9 cellular contexts compared by ENCODE assay signal in the genomic region with DNA sequence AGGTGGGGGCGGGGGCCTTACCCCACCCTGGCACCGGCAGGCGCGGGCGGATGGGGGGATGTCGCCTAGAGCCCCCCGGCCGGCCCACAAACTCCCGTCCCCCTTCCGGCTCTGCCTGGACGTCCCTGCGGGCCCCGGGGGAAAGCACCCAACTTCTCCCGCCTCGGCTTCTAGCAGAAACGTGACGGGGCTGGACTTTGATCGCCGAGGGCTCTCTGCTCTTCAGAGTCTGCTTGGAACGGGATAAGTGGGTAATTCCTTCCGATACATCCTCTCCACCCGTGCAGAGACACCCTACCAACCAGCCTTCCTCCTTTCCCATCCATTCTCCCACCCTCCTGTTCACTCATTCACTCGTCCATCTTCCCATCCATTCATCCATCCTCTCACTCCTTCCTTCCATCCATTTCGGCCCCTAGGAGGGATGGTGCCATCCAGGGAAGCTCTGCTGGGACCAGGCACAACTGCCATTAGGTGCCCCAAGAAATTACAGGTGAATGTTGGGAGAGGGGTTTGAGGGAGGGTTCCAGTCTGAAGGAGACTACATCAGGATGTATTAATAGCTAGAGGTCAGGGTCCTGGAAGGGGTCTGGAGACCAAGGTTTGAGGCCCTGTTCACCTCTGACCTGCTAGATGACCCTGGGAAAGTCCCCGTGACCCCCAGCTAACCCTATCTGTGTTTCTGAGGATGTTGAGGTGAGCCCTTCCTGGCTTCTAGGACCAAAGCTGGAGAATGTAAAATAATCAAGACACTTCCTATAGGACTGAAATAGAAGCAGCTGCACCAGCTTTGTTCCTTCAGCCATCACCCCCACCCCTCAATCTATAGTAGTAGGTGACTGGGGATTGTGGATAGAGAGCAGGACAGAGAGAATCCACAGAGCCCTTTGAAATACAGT. TPM values are rescaled to one million over a fixed set of nuclear protein-coding genes. Genes with fewer than 3 reads are reported as not detected.
DNase-seq lines count a peak whose midpoint lies in the region; TF ChIP-seq lines count a peak whose summit lies in the region.
"Had no signal": no experiment of that assay in that cellular context is flagged by ENCODE, and none has a peak within 500 bp of the region (broad histone marks: within the 10 kb centered on the region; RNA-seq: fewer than 3 reads in every experiment).

No MANE protein-coding gene starts in this region.

- peaks cover 11% of the 10 kb centered on the region for H3K4me1 ChIP-seq in CD8-positive, alpha-beta memory T cell (ENCODE audit: insufficient read depth, low read length)
- H3K4me1 ChIP-seq in ovary (ENCODE audit: insufficient read depth), result no peaks in the 10 kb centered on the region

- H3K27me3 Mint-ChIP-seq in CD8-positive, alpha-beta memory T cell, result peaks cover 38 to 43% of the 10 kb centered on the region in 2 donors
- peaks cover 20% of the 10 kb centered on the region for H3K27me3 Mint-ChIP-seq in endothelial cell (ENCODE audit: unreplicated experiment)

- 3 to 7% (median 5%) methylated on average over 25 of the region's 25 CpGs for WGBS in ovary, 3 donors

- no peak for TF ChIP-seq POLR2A in ovary (IDR thresholded peaks at IDR 0.05)

- intact Hi-C loops in ovary (cut with DNase I), result no loop called here

- H3K4me3 ChIP-seq in CD8-positive, alpha-beta memory T cell (ENCODE audit: low read length), result no peak overlapping the region
- H3K4me3 ChIP-seq in ovary, result peak overlapping the region; percentile 46

- TF ChIP-seq EP300 in ovary (IDR thresholded peaks at IDR 0.05), result no peak

- H3K4me1 Mint-ChIP-seq in CD8-positive, alpha-beta memory T cell, result peaks cover 9 to 15% (median 14%) of the 10 kb centered on the region in 3 donors
- peaks cover 12% of the 10 kb centered on the region for H3K4me1 Mint-ChIP-seq in endothelial cell (ENCODE audit: unreplicated experiment)

- H3K9me3 Mint-ChIP-seq in CD8-positive, alpha-beta memory T cell, result peaks cover 0 to 3% (median 0%) of the 10 kb centered on the region in 5 donors
- H3K9me3 Mint-ChIP-seq in endothelial cell (ENCODE audit: unreplicated experiment), result no peaks in the 10 kb centered on the region

- POLR2A ChIA-PET in CD8-positive, alpha-beta memory T cell (lab: Charles Lee), result no interaction called here

- H3K4me3 Mint-ChIP-seq in CD8-positive, alpha-beta memory T cell, result peak overlapping the region; percentile 60 to 88 (median 79)
- peak overlapping the region; percentile 93 for H3K4me3 Mint-ChIP-seq in endothelial cell (ENCODE audit: unreplicated experiment)

- TF ChIP-seq CTCF in endothelial cell (IDR thresholded peaks at IDR 0.05; ENCODE audit: unreplicated experiment) (no peak), ovary (IDR thresholded peaks at IDR 0.05) (no peak), GM10266 (IDR thresholded peaks at IDR 0.05; ENCODE audit: control insufficient read depth, insufficient read depth, low read depth, missing control alignments) (no peak)

- no peak for DNase-seq in CD8-positive, alpha-beta memory T cell
- peak; percentile 55 for DNase-seq in NCI-H2227 (lab: John Stamatoyannopoulos, UW; ENCODE audit: unreplicated experiment)
- no peak for DNase-seq in endothelial cell (ENCODE audit: low spot score)
- DNase-seq in ovary, result peak in 1 of 5 donors; percentile 37
- no peak for DNase-seq in stimulated activated CD4-positive, alpha-beta T cell treated with anti-CD3 and anti-CD28 coated beads, Interleukin-4, amount 100 ng/mL, for 1 hour
- no peak for DNase-seq in Ammon's horn (ENCODE audit: low spot score)
- no peak for DNase-seq in GM10266 (ENCODE audit: extremely low spot score)
- DNase-seq in activated CD8-positive, alpha-beta memory T cell treated with anti-CD3 and anti-CD28 coated beads, Interleukin-2, amount 50 U/mL, for 4 hours, result no peak
- DNase-seq: activated CD4-positive, alpha-beta T cell treated with anti-CD3 and anti-CD28 coated beads, Interleukin-2, amount 50 U/mL, for 4 hours had no signal

- H3K36me3 Mint-ChIP-seq in CD8-positive, alpha-beta memory T cell, result peaks cover 0 to 2% (median 0%) of the 10 kb centered on the region in 3 donors
- H3K36me3 Mint-ChIP-seq in endothelial cell (ENCODE audit: low read depth, unreplicated experiment), result peaks cover 3% of the 10 kb centered on the region

- H3K27ac Mint-ChIP-seq in CD8-positive, alpha-beta memory T cell, result peak overlapping the region in 3 of 8 donors; percentile 16 to 80 (median 49)
- H3K27ac Mint-ChIP-seq in endothelial cell (ENCODE audit: unreplicated experiment), result no peak overlapping the region

- no peaks in the 10 kb centered on the region for H3K36me3 ChIP-seq in CD8-positive, alpha-beta memory T cell (ENCODE audit: insufficient read depth, low read length)
- no peaks in the 10 kb centered on the region for H3K36me3 ChIP-seq in ovary

- CTCF ChIA-PET in CD8-positive, alpha-beta memory T cell (lab: Charles Lee), result interaction anchor here (1.3 to 1.4 kb wide), 3 partner anchors 18 to 81 kb away, joined by 3 to 5 read pairs (median 3); a partner anchor contains a TSS

- H3K27me3 ChIP-seq in CD8-positive, alpha-beta memory T cell (ENCODE audit: insufficient read depth, low read length, poor library complexity, severe bottlenecking), result peaks cover 24% of the 10 kb centered on the region
- no peaks in the 10 kb centered on the region for H3K27me3 ChIP-seq in ovary

- no peak overlapping the region for H3K27ac ChIP-seq in CD8-positive, alpha-beta memory T cell (ENCODE audit: low read depth, low read length)
- peak overlapping the region in 1 of 2 donors; percentile 46 for H3K27ac ChIP-seq in ovary

- H3K9me3 ChIP-seq in CD8-positive, alpha-beta memory T cell (ENCODE audit: low read length), result no peaks in the 10 kb centered on the region
- H3K9me3 ChIP-seq in ovary, result no peaks in the 10 kb centered on the region

RNA-seq across cellular contexts. Expression of a gene that starts 0.5 kb away (rescaled TPM):
- not detected for total RNA-seq in CD8-positive, alpha-beta memory T cell
- polyA plus RNA-seq in CD8-positive, alpha-beta memory T cell, result not detected
- total RNA-seq in endothelial cell (ENCODE audit: unreplicated experiment) (0.46 TPM), ovary (10 to 100 TPM in 1 of 7 donors, 1 to 10 TPM in 1, under 1 TPM in 5; 0.25 to 10.6 (median 0.47) TPM)
- under 1 TPM; 0.24 to 0.30 TPM for polyA plus RNA-seq in ovary

RNA-seq across cellular contexts. Expression of a gene that starts 0.6 kb away (rescaled TPM):
- total RNA-seq in CD8-positive, alpha-beta memory T cell, result not detected
- not detected for polyA plus RNA-seq in CD8-positive, alpha-beta memory T cell
- 2.1 TPM for total RNA-seq in endothelial cell (ENCODE audit: unreplicated experiment)
- 10 to 100 TPM in 2 of 7 donors, 1 to 10 TPM in 5; 5.2 to 17.0 (median 6.9) TPM for total RNA-seq in ovary
- 1 to 10 TPM; 2.5 to 8.4 TPM for polyA plus RNA-seq in ovary

RNA-seq across cellular contexts. Expression of a gene that starts 25.5 kb away (rescaled TPM):
- not detected for total RNA-seq in CD8-positive, alpha-beta memory T cell
- polyA plus RNA-seq in CD8-positive, alpha-beta memory T cell, result not detected
- 9.6 TPM for total RNA-seq in endothelial cell (ENCODE audit: unreplicated experiment)
- total RNA-seq in ovary, result 1 to 10 TPM in 2 of 7 donors, under 1 TPM in 3, not detected in 2; 0.40 to 1.5 (median 0.69) TPM
- 1 to 10 TPM in 1 of 2 donors, under 1 TPM in 1; 0.52 to 5.0 TPM for polyA plus RNA-seq in ovary

RNA-seq across cellular contexts. Expression of a gene that starts 51.8 kb away (rescaled TPM):
- under 1 TPM; 0.13 to 0.24 TPM for total RNA-seq in CD8-positive, alpha-beta memory T cell
- polyA plus RNA-seq in CD8-positive, alpha-beta memory T cell, result not detected
- total RNA-seq in endothelial cell (ENCODE audit: unreplicated experiment), result 1.7 TPM
- total RNA-seq in ovary, result under 1 TPM in 1 of 7 donors, not detected in 6; 0.08 TPM
- under 1 TPM; 0.20 to 0.35 TPM for polyA plus RNA-seq in ovary
